9 cellular contexts compared by ENCODE assay signal in the genomic region with DNA sequence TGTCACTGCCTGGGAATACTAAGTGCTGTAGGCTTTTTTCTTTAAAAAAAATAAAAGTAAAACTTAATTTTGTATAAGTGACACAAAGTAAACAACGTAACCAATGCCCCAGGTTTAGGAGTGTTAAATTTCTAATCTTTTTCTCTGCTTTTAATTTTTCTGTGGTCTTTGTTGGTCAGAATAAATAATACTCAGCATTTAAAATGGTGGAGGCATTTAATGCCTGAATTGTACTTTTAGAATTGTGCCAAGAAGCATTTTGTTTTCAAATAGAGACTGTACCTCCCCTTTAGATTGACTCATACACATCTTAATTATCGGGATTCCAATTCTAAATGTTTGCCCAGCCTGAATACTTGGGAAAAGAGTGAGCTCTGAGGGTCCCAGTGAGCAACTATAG. TPM values are rescaled to one million over a fixed set of nuclear protein-coding genes. Genes with fewer than 3 reads are reported as not detected.
A peak's percentile ranks its signal among the peaks of the same experiment; 100 is the strongest.
DNase-seq lines count a peak whose midpoint lies in the region; ATAC-seq and TF ChIP-seq lines count a peak whose summit lies in the region.
"Had no signal": no experiment of that assay in that cellular context is flagged by ENCODE, and none has a peak within 500 bp of the region (broad histone marks: within the 10 kb centered on the region; RNA-seq: fewer than 3 reads in every experiment).

No MANE protein-coding gene starts in this region.

- no peak overlapping the region for H3K27ac ChIP-seq in CD4-positive, alpha-beta T cell (ENCODE audit: low read depth, low read length)
- H3K27ac ChIP-seq in colonic mucosa, result peak overlapping the region; percentile 97

- H3K4me3 ChIP-seq in LNCaP clone FGC (ENCODE audit: low read depth, low read length), result peak overlapping the region; percentile 74
- peak overlapping the region; percentile 80 for H3K4me3 ChIP-seq in colonic mucosa

- no peaks in the 10 kb centered on the region for H3K27me3 ChIP-seq in CD4-positive, alpha-beta T cell (ENCODE audit: control insufficient read depth, insufficient read depth, low read length)
- no peaks in the 10 kb centered on the region for H3K27me3 ChIP-seq in colonic mucosa

- H3K9me3 Mint-ChIP-seq in CD4-positive, alpha-beta T cell, result no peaks in the 10 kb centered on the region
- H3K9me3 Mint-ChIP-seq in nephron, result no peaks in the 10 kb centered on the region

- no peaks in the 10 kb centered on the region for H3K4me1 ChIP-seq in colonic mucosa

- peak overlapping the region in 1 of 2 donors; percentile 12 for H3K9ac ChIP-seq in colonic mucosa (ENCODE audit: low read depth in 2 of 2, low read length in 2 of 2)

- DNase-seq in CD4-positive, alpha-beta T cell, result no peak
- DNase-seq in LNCaP clone FGC (ENCODE audit: low read depth) (no peak), colonic mucosa (no peak), SW 1271 (lab: John Stamatoyannopoulos, UW) (no peak), globus pallidus (ENCODE audit: low spot score) (no peak)
- DNase-seq in effector CD4-positive, alpha-beta T cell, result no peak
- DNase-seq: NCI-H187 had no signal

- CTCF ChIA-PET in CD4-positive, alpha-beta T cell (lab: Charles Lee), result interaction anchor here (1.0 kb wide), 1 partner anchor 84 kb away, joined by 4 read pairs; a partner anchor contains a TSS

- H3K36me3 ChIP-seq in colonic mucosa, result no peaks in the 10 kb centered on the region

- H3K27ac Mint-ChIP-seq in CD4-positive, alpha-beta T cell, result peak overlapping the region; percentile 98
- peak overlapping the region; percentile 53 to 91 (median 89) for H3K27ac Mint-ChIP-seq in nephron

- POLR2A ChIA-PET in CD4-positive, alpha-beta T cell (lab: Charles Lee), result no interaction called here

- peak overlapping the region; percentile 53 for H3K4me3 Mint-ChIP-seq in CD4-positive, alpha-beta T cell
- peak overlapping the region; percentile 80 to 89 (median 88) for H3K4me3 Mint-ChIP-seq in nephron

- no peak for TF ChIP-seq CTCF in CD4-positive, alpha-beta T cell (IDR thresholded peaks at IDR 0.05)
- TF ChIP-seq CTCF in LNCaP clone FGC (IDR thresholded peaks at IDR 0.05; ENCODE audit: control insufficient read depth, extremely low read depth, insufficient read depth) (no peak), colonic mucosa (IDR thresholded peaks at IDR 0.05) (no peak), nephron (IDR thresholded peaks at IDR 0.05; ENCODE audit: unreplicated experiment in 3 of 3) (no peak)

- peaks cover 51% of the 10 kb centered on the region for H3K4me1 Mint-ChIP-seq in CD4-positive, alpha-beta T cell (ENCODE audit: low read depth)
- H3K4me1 Mint-ChIP-seq in nephron, result peaks cover 32% of the 10 kb centered on the region

- H3K9me3 ChIP-seq in CD4-positive, alpha-beta T cell (ENCODE audit: control insufficient read depth, low read length), result no peaks in the 10 kb centered on the region
- no peaks in the 10 kb centered on the region for H3K9me3 ChIP-seq in colonic mucosa

- peaks cover 18% of the 10 kb centered on the region for H3K36me3 Mint-ChIP-seq in CD4-positive, alpha-beta T cell (ENCODE audit: low read depth)
- peaks cover 3% of the 10 kb centered on the region for H3K36me3 Mint-ChIP-seq in nephron (ENCODE audit: low read depth)

- intact Hi-C loops in CD4-positive, alpha-beta T cell (cut with DNase I, micrococcal nuclease), result loop anchor here (5.0 kb wide), 5 partner anchors 85 to 380 kb away; a partner anchor contains a TSS
- intact Hi-C loops in colonic mucosa (cut with DNase I), result no loop called here

- no peak for ATAC-seq in CD4-positive, alpha-beta T cell (ENCODE audit: poor library complexity)
- no peak for ATAC-seq in HG02763 (IDR thresholded peaks at IDR 0.05; ENCODE audit: unreplicated experiment)

- no peaks in the 10 kb centered on the region for H3K27me3 Mint-ChIP-seq in CD4-positive, alpha-beta T cell
- H3K27me3 Mint-ChIP-seq in nephron (ENCODE audit: low read depth), result no peaks in the 10 kb centered on the region

RNA-seq across cellular contexts. Expression of a gene that starts 1.6 kb away (rescaled TPM):
- 10 to 100 TPM; 28.4 to 29.1 TPM for total RNA-seq in CD4-positive, alpha-beta T cell
- total RNA-seq in colonic mucosa, result 10 to 100 TPM; 28.7 to 38.3 TPM
